8 cellular contexts compared by ENCODE assay signal in genomic region chr14:64510825-64511679, GRCh38. TPM values are rescaled to one million over a fixed set of nuclear protein-coding genes. Genes with fewer than 3 reads are reported as not detected.
DNase-seq lines count a peak whose midpoint lies in the region; ATAC-seq and TF ChIP-seq lines count a peak whose summit lies in the region.

No MANE protein-coding gene starts in this region.

- H3K9ac ChIP-seq in muscle layer of colon (ENCODE audit: low read length) = no peak overlapping the region

- peak overlapping the region; percentile 7 for H3K27ac ChIP-seq in muscle layer of colon (ENCODE audit: low read depth, low read length)

- BruUV-seq in Calu3 (replicated peaks; lab: Mats Ljungman, UMichigan) = no TSS peak

- intact Hi-C loops in Calu3 (cut with micrococcal nuclease; ENCODE audit: unreplicated experiment) = no loop called here

- no peak overlapping the region for H3K27ac Mint-ChIP-seq in Calu3 (ENCODE audit: unreplicated experiment)
- no peak overlapping the region for H3K27ac Mint-ChIP-seq in stimulated activated naive B cell treated with anti-CD40 and anti-IgM and Interleukin-4, amounts not matched to agents 10 μg/mL and 1 μg/mL and 100 μg/mL, for 72 hours

- no peaks in the 10 kb centered on the region for H3K27me3 ChIP-seq in muscle layer of colon (ENCODE audit: control insufficient read depth in 1 of 2, insufficient read depth in 2 of 2, low read length in 2 of 2)

- ATAC-seq in stimulated activated naive B cell treated with anti-CD40 and anti-IgM and Interleukin-4, amounts not matched to agents 10 μg/mL and 1 μg/mL and 100 μg/mL, for 72 hours (replicated peaks) = no peak
- no peak for ATAC-seq in GM19035 (IDR thresholded peaks at IDR 0.05; ENCODE audit: unreplicated experiment)

- peak; percentile 73 for DNase-seq in Calu3
- DNase-seq in HUDEP-2 (lab: John Stamatoyannopoulos, UW; ENCODE audit: unreplicated experiment in 76 of 76) = peak in 50 of 76 experiments; percentile 3 to 67 (median 37)
- DNase-seq in NOMO-1 treated with DMSO at 0.1 percent for 48 hours (lab: John Stamatoyannopoulos, UW; ENCODE audit: unreplicated experiment) = peak; percentile 60
- peak; percentile 66 for DNase-seq in activated CD8-positive, alpha-beta memory T cell treated with anti-CD3 and anti-CD28 coated beads, Interleukin-2, amount 50 U/mL, for 4 hours
- peak; percentile 33 for DNase-seq in epidermal melanocyte (ENCODE audit: insufficient read length, low spot score)
- peak; percentile 20 for DNase-seq in stimulated activated naive B cell treated with anti-CD40 and anti-IgM and Interleukin-4, amounts not matched to agents 10 μg/mL and 1 μg/mL and 100 μg/mL, for 72 hours

- peaks cover 14% of the 10 kb centered on the region for H3K36me3 Mint-ChIP-seq in Calu3 (ENCODE audit: insufficient read depth, unreplicated experiment)
- peaks cover 3 to 8% of the 10 kb centered on the region in 2 donors for H3K36me3 Mint-ChIP-seq in stimulated activated naive B cell treated with anti-CD40 and anti-IgM and Interleukin-4, amounts not matched to agents 10 μg/mL and 1 μg/mL and 100 μg/mL, for 72 hours

- H3K36me3 ChIP-seq in muscle layer of colon (ENCODE audit: insufficient read depth, low read length) = no peaks in the 10 kb centered on the region

- no peaks in the 10 kb centered on the region for H3K27me3 Mint-ChIP-seq in Calu3 (ENCODE audit: unreplicated experiment)
- no peaks in the 10 kb centered on the region for H3K27me3 Mint-ChIP-seq in stimulated activated naive B cell treated with anti-CD40 and anti-IgM and Interleukin-4, amounts not matched to agents 10 μg/mL and 1 μg/mL and 100 μg/mL, for 72 hours

- peaks cover 39% of the 10 kb centered on the region for H3K4me1 Mint-ChIP-seq in Calu3 (ENCODE audit: low read depth, unreplicated experiment)
- peaks cover 39 to 72% of the 10 kb centered on the region in 2 donors for H3K4me1 Mint-ChIP-seq in stimulated activated naive B cell treated with anti-CD40 and anti-IgM and Interleukin-4, amounts not matched to agents 10 μg/mL and 1 μg/mL and 100 μg/mL, for 72 hours

- peaks cover 48% of the 10 kb centered on the region for H3K4me1 ChIP-seq in muscle layer of colon (ENCODE audit: insufficient read depth, low read length)

- CTCF ChIA-PET in Calu3 (lab: Charles Lee) = interaction anchor here (0.6 to 1.0 kb wide), 4 partner anchors 21 to 167 kb away, joined by 3 to 8 read pairs (median 4); no protein-coding TSS in a partner anchor

- TF ChIP-seq CTCF in Calu3 (IDR thresholded peaks at IDR 0.05; ENCODE audit: unreplicated experiment) = peak; percentile 60

- no peak overlapping the region for H3K4me3 Mint-ChIP-seq in Calu3 (ENCODE audit: low read depth, unreplicated experiment)
- peak overlapping the region in 1 of 2 donors; percentile 41 for H3K4me3 Mint-ChIP-seq in stimulated activated naive B cell treated with anti-CD40 and anti-IgM and Interleukin-4, amounts not matched to agents 10 μg/mL and 1 μg/mL and 100 μg/mL, for 72 hours

- no peaks in the 10 kb centered on the region for H3K9me3 ChIP-seq in muscle layer of colon (ENCODE audit: low read length)

- no peaks in the 10 kb centered on the region for H3K9me3 Mint-ChIP-seq in Calu3 (ENCODE audit: low read depth, unreplicated experiment)
- H3K9me3 Mint-ChIP-seq in stimulated activated naive B cell treated with anti-CD40 and anti-IgM and Interleukin-4, amounts not matched to agents 10 μg/mL and 1 μg/mL and 100 μg/mL, for 72 hours = no peaks in the 10 kb centered on the region

- no peak overlapping the region for H3K4me3 ChIP-seq in muscle layer of colon (ENCODE audit: low read depth in 1 of 2, low read length in 2 of 2)

RNA-seq across cellular contexts. Expression of gene ZBTB1, which starts 6.5 kb away (rescaled TPM):
- total RNA-seq in Calu3 (2022) = 28.1 and 29.4 TPM in 2 replicates

RNA-seq across cellular contexts. Expression of gene ZBTB25, which starts 7.4 kb away (rescaled TPM):
- 10.4 and 11.3 TPM in 2 replicates for total RNA-seq in Calu3 (2022)

RNA-seq across cellular contexts. Expression of gene HSPA2, which starts 29.5 kb away (rescaled TPM):
- 3.6 and 4.1 TPM in 2 replicates for total RNA-seq in Calu3 (2022)

RNA-seq across cellular contexts. Expression of gene PPP1R36, which starts 38.7 kb away (rescaled TPM):
- total RNA-seq in Calu3 (2022) = 0.40 TPM in 1 of 2 replicates, not detected in the other

RNA-seq across cellular contexts. Expression of gene AKAP5, which starts 45.8 kb away (rescaled TPM):
- total RNA-seq in Calu3 (2022) = 1.1 and 1.7 TPM in 2 replicates

Comparison
In these comparisons a context has a peak if more than half of its experiments do, and no peak if none do; other contexts are left out.
1. DNase-seq: peak in every context shown above with its lines; median percentile 73 in Calu3; 66 in activated CD8-positive, alpha-beta memory T cell treated with anti-CD3 and anti-CD28 coated beads, Interleukin-2, amount 50 U/mL, for 4 hours; 60 in NOMO-1 treated with DMSO at 0.1 percent for 48 hours; 37 in HUDEP-2; 33 in epidermal melanocyte; 20 in stimulated activated naive B cell treated with anti-CD40 and anti-IgM and Interleukin-4, amounts not matched to agents 10 μg/mL and 1 μg/mL and 100 μg/mL, for 72 hours.